ENCODE assay signal across 15 cellular contexts in the genomic region with DNA sequence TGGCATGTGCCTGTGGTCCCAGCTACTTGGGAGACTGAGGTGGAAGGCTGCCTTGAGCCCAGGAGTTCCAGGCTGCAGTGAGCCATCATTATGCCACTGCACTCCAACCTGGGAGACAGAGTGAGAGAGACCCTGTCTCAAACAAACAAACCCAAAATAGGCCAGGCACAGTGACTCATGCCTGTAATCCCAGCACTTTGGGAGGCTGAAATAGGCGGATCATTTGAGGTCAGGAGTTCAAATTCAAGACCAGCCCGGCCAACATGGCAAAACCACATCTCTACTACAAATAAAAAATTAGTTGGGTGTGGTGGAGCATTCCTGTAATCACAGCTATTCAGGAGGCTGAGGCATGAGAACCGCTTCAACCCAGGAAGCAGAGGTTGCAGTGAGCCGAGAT. TPM values are rescaled to one million over a fixed set of nuclear protein-coding genes. Genes with fewer than 3 reads are reported as not detected.
DNase-seq lines count a peak whose midpoint lies in the region; TF ChIP-seq lines count a peak whose summit lies in the region.
"Had no signal": no experiment of that assay in that cellular context is flagged by ENCODE, and none has a peak within 500 bp of the region (broad histone marks: within the 10 kb centered on the region; RNA-seq: fewer than 3 reads in every experiment).

No MANE protein-coding gene starts in this region.

- DNase-seq in AG04450 (ENCODE audit: low read depth, low spot score) (no peak), M059J (ENCODE audit: low read depth) (peak; percentile 98), adipocyte (ENCODE audit: low read depth) (peak; percentile 68), glomerular visceral epithelial cell (ENCODE audit: extremely low spot score) (peak; percentile 78), DMS 273 treated with DMSO at 0.1 percent for 48 hours (lab: John Stamatoyannopoulos, UW) (no peak), C1 segment of cervical spinal cord (lab: John Stamatoyannopoulos, UW) (no peak), BE2C (no peak), iPS-NIHi11 (ENCODE audit: low spot score) (no peak)
- DNase-seq: colonic mucosa; gastrocnemius medialis; NCI-H345; Peyer's patch; stimulated activated CD8-positive, alpha-beta memory T cell treated with anti-CD3 and anti-CD28 coated beads, Interleukin-4, amount 100 ng/mL, for 48 hours; upper lobe of right lung had no signal

- H3K4me1 ChIP-seq in adipocyte (ENCODE audit: control insufficient read depth, insufficient read depth, low read length) (peaks cover 15% of the 10 kb centered on the region), BE2C (no peaks in the 10 kb centered on the region)
- H3K4me1 ChIP-seq: colonic mucosa, neural progenitor cell had no signal

- TF ChIP-seq CTCF in AG04450 (IDR thresholded peaks at IDR 0.05; ENCODE audit: low read depth, low read length) = no peak
- no peak for TF ChIP-seq CTCF in BE2C (IDR thresholded peaks at IDR 0.05; ENCODE audit: low read depth, low read length)

- H3K27me3 ChIP-seq in AG04450 (ENCODE audit: control insufficient read depth, insufficient read depth, low read length) (no peaks in the 10 kb centered on the region), adipocyte (replicated peaks; ENCODE audit: control insufficient read depth, insufficient read depth, low read length) (no peaks in the 10 kb centered on the region), BE2C (no peaks in the 10 kb centered on the region)
- H3K27me3 ChIP-seq: colonic mucosa, gastrocnemius medialis, neural progenitor cell, Peyer's patch, upper lobe of right lung had no signal

- H3K27ac ChIP-seq in AG04450 (ENCODE audit: low read depth, low read length) = peak overlapping the region; percentile 47
- H3K27ac ChIP-seq: colonic mucosa, neural progenitor cell, Peyer's patch, upper lobe of right lung had no signal

- CTCF ChIA-PET in AG04450 (lab: Charles Lee) = interaction anchor here (1.1 kb wide), 1 partner anchor 35 kb away, joined by 3 read pairs; no protein-coding TSS in a partner anchor

- H3K9me3 ChIP-seq in AG04450 (ENCODE audit: control insufficient read depth, insufficient read depth, low read length) (no peaks in the 10 kb centered on the region; the same call in 1 of the 2 replicates), adipocyte (ENCODE audit: control insufficient read depth, low read length) (no peaks in the 10 kb centered on the region), BE2C (no peaks in the 10 kb centered on the region; the same call in 1 of the 2 replicates)
- H3K9me3 ChIP-seq: colonic mucosa, gastrocnemius medialis, Peyer's patch, upper lobe of right lung had no signal

- H3K36me3 ChIP-seq in adipocyte (ENCODE audit: control insufficient read depth, insufficient read depth, low read length, severe bottlenecking) (peaks cover 19% of the 10 kb centered on the region), BE2C (peaks cover 12% of the 10 kb centered on the region)
- H3K36me3 ChIP-seq: neural progenitor cell had no signal

- POLR2A ChIA-PET in AG04450 (lab: Yijun Ruan, JAX) = interaction anchor here (0.6 to 1.0 kb wide), 3 partner anchors 9 to 256 kb away, joined by 3 read pairs; no protein-coding TSS in a partner anchor

- no peak overlapping the region for H3K9ac ChIP-seq in adipocyte (ENCODE audit: low read length)
- H3K9ac ChIP-seq: neural progenitor cell had no signal

- H3K4me3 ChIP-seq in AG04450 (ENCODE audit: low read depth, low read length) (no peak overlapping the region), adipocyte (ENCODE audit: low read length) (no peak overlapping the region), BE2C (ENCODE audit: low read depth, low read length) (no peak overlapping the region)
- H3K4me3 ChIP-seq: colonic mucosa, gastrocnemius medialis, neural progenitor cell, Peyer's patch, upper lobe of right lung had no signal

RNA-seq across cellular contexts. Expression of a gene that starts 7.0 kb away (rescaled TPM):
- 47.9 and 57.6 TPM in 2 replicates for polyA plus RNA-seq in AG04450 (2011; rRNA removed)
- 56.7 and 83.9 TPM in 2 replicates for polyA minus RNA-seq in AG04450 (2011; rRNA and poly(A)+ RNA removed)
- total RNA-seq in M059J (2014; rRNA removed; shearing (Covaris generic)) = 122 and 124 TPM in 2 replicates
- 274 TPM for polyA plus RNA-seq in BE2C (2012; ENCODE audit: insufficient read depth, insufficient read length, low read depth)

RNA-seq across cellular contexts. Expression of a gene that starts 7.1 kb away (rescaled TPM):
- 15.3 and 21.3 TPM in 2 replicates for polyA plus RNA-seq in AG04450 (2011; rRNA removed)
- 8.1 and 10.7 TPM in 2 replicates for polyA minus RNA-seq in AG04450 (2011; rRNA and poly(A)+ RNA removed)
- 16.6 and 33.0 TPM in 2 replicates for total RNA-seq in M059J (2014; rRNA removed; shearing (Covaris generic))
- polyA plus RNA-seq in BE2C (2012; ENCODE audit: insufficient read depth, insufficient read length, low read depth) = 291 TPM

RNA-seq across cellular contexts. Expression of a gene that starts 25.1 kb away (rescaled TPM):
- polyA plus RNA-seq in AG04450 (2011; rRNA removed) = 43.4 and 76.4 TPM in 2 replicates
- polyA minus RNA-seq in AG04450 (2011; rRNA and poly(A)+ RNA removed) = 38.2 and 51.8 TPM in 2 replicates
- total RNA-seq in M059J (2014; rRNA removed; shearing (Covaris generic)) = 48.1 and 126 TPM in 2 replicates
- polyA plus RNA-seq in BE2C (2012; ENCODE audit: insufficient read depth, insufficient read length, low read depth) = 97.8 TPM

RNA-seq across cellular contexts. Expression of a gene that starts 26.6 kb away (rescaled TPM):
- polyA plus RNA-seq in AG04450 (2011; rRNA removed) = 17.3 and 21.0 TPM in 2 replicates
- 15.6 and 24.6 TPM in 2 replicates for polyA minus RNA-seq in AG04450 (2011; rRNA and poly(A)+ RNA removed)
- total RNA-seq in M059J (2014; rRNA removed; shearing (Covaris generic)) = 19.9 and 23.0 TPM in 2 replicates
- 98.5 TPM for polyA plus RNA-seq in BE2C (2012; ENCODE audit: insufficient read depth, insufficient read length, low read depth)

RNA-seq across cellular contexts. Expression of a gene that starts 40.5 kb away (rescaled TPM):
- polyA plus RNA-seq in AG04450 (2011; rRNA removed) = 0.11 and 0.29 TPM in 2 replicates
- 0.14 and 0.17 TPM in 2 replicates for polyA minus RNA-seq in AG04450 (2011; rRNA and poly(A)+ RNA removed)
- not detected in 2 replicates for total RNA-seq in M059J (2014; rRNA removed; shearing (Covaris generic))
- polyA plus RNA-seq in BE2C (2012; ENCODE audit: insufficient read depth, insufficient read length, low read depth) = 75.7 TPM

Comparison
In these comparisons a context has a peak if more than half of its experiments do, and no peak if none do; other contexts are left out.
1. DNase-seq: peak in M059J (single experiment), adipocyte (single experiment) and glomerular visceral epithelial cell (single experiment); none in AG04450 (single experiment), DMS 273 treated with DMSO at 0.1 percent for 48 hours (single experiment), C1 segment of cervical spinal cord (0 of 14), BE2C (single experiment) and iPS-NIHi11 (single experiment).